ENCODE assay signal across 9 cellular contexts in genomic region chr12:49127971-49128370, GRCh38. TPM values are rescaled to one million over a fixed set of nuclear protein-coding genes. Genes with fewer than 3 reads are reported as not detected.
DNase-seq lines count a peak whose midpoint lies in the region; ATAC-seq and TF ChIP-seq lines count a peak whose summit lies in the region.
"Not testable (repeated sequence)": the region's sequence is repeated elsewhere in the genome, so short reads cannot be mapped to it uniquely, and the experiment has no call there.
"Had no signal": no experiment of that assay in that cellular context is flagged by ENCODE, and none has a peak within 500 bp of the region (broad histone marks: within the 10 kb centered on the region; RNA-seq: fewer than 3 reads in every experiment).

No MANE protein-coding gene starts in this region.

- H2AFZ ChIP-seq in OCI-LY7 (ENCODE audit: low read length), result not testable (repeated sequence)

- peaks cover 28% of the 10 kb centered on the region for H3K36me3 ChIP-seq in CD4-positive, alpha-beta memory T cell (ENCODE audit: insufficient read depth, low read length)
- peaks cover 52% of the 10 kb centered on the region for H3K36me3 ChIP-seq in OCI-LY7 (ENCODE audit: insufficient read depth, low read length)

- CTCF ChIA-PET in CD4-positive, alpha-beta memory T cell (lab: Charles Lee; ENCODE audit: partially characterized antibody), result interaction anchor here (0.6 to 2.1 kb wide), 7 partner anchors 10 to 84 kb away, joined by 3 to 10 read pairs (median 3); no protein-coding TSS in a partner anchor
- CTCF ChIA-PET in OCI-LY7 (lab: Charles Lee; ENCODE audit: unreplicated experiment), result not testable (repeated sequence)
- CTCF ChIA-PET in activated CD8-positive, alpha-beta T cell treated with anti-CD3 and anti-CD28 coated beads for 36 hours (lab: Charles Lee), result interaction anchor here (0.7 to 1.5 kb wide), 6 partner anchors 11 to 275 kb away, joined by 3 to 10 read pairs (median 4); partner anchors contain the start of gene LMBR1L

- H3K79me2 ChIP-seq in OCI-LY7 (ENCODE audit: insufficient read depth, low read depth, low read length), result peaks cover 38% of the 10 kb centered on the region

- H3K4me3 ChIP-seq in CD4-positive, alpha-beta memory T cell (ENCODE audit: low read length in 2 of 2); OCI-LY7 (ENCODE audit: low read depth, low read length, poor library complexity, severe bottlenecking): not testable (repeated sequence)

- H4K20me1 ChIP-seq in OCI-LY7 (ENCODE audit: insufficient read depth, low read length), result peaks cover 15% of the 10 kb centered on the region

- peak overlapping the region in 4 of 8 donors; percentile 24 to 61 (median 51) for H3K4me3 Mint-ChIP-seq in CD4-positive, alpha-beta memory T cell
- peak overlapping the region; percentile 61 for H3K4me3 Mint-ChIP-seq in activated CD8-positive, alpha-beta T cell treated with anti-CD3 and anti-CD28 coated beads for 36 hours
- peak overlapping the region; percentile 49 for H3K4me3 Mint-ChIP-seq in glutamatergic neuron (ENCODE audit: unreplicated experiment)
- H3K4me3 Mint-ChIP-seq in stimulated activated effector memory CD8-positive, alpha-beta T cell treated with anti-CD3 and anti-CD28 coated beads, Interleukin-12 subunit alpha, Interleukin-12 subunit beta, amount 100 ng/mL, for 72 hours, result peak overlapping the region; percentile 97

- POLR2A ChIA-PET in CD4-positive, alpha-beta memory T cell (lab: Charles Lee; ENCODE audit: partially characterized antibody), result interaction anchor here (0.8 to 7.3 kb wide), 6 partner anchors 13 to 61 kb away, joined by 3 to 394 read pairs (median 3); partner anchors contain the start of genes LMBR1L and TUBA1A
- POLR2A ChIA-PET in OCI-LY7 (lab: Charles Lee), result not testable (repeated sequence)
- POLR2A ChIA-PET in activated CD8-positive, alpha-beta T cell treated with anti-CD3 and anti-CD28 coated beads for 36 hours (lab: Charles Lee), result interaction anchor here (0.7 to 5.1 kb wide), 23 partner anchors 8 to 140 kb away, joined by 3 to 56 read pairs (median 5); partner anchors contain the start of genes DHH, KMT2D, LMBR1L and RHEBL1

- TSS peak; percentile 81 for BruUV-seq in OCI-LY7 (replicated peaks; lab: Mats Ljungman, UMichigan)

- not testable (repeated sequence) for H3K9me3 Mint-ChIP-seq in CD4-positive, alpha-beta memory T cell; activated CD8-positive, alpha-beta T cell treated with anti-CD3 and anti-CD28 coated beads for 36 hours; activated naive CD4-positive, alpha-beta T cell treated with anti-CD3 and anti-CD28 coated beads, Interleukin-2, amount 50 U/mL, for 72 hours; stimulated activated effector memory CD8-positive, alpha-beta T cell treated with anti-CD3 and anti-CD28 coated beads, Interleukin-12 subunit alpha, Interleukin-12 subunit beta, amount 100 ng/mL, for 72 hours
- peaks cover 17% of the 10 kb centered on the region for H3K9me3 Mint-ChIP-seq in glutamatergic neuron (ENCODE audit: unreplicated experiment)

- H3K9me2 ChIP-seq in OCI-LY7 (ENCODE audit: insufficient read depth, low read length), result not testable (repeated sequence)

- not testable (repeated sequence) for H3K27me3 Mint-ChIP-seq in CD4-positive, alpha-beta memory T cell; activated CD8-positive, alpha-beta T cell treated with anti-CD3 and anti-CD28 coated beads for 36 hours; glutamatergic neuron (ENCODE audit: unreplicated experiment)

- H3K27me3 ChIP-seq in CD4-positive, alpha-beta memory T cell (ENCODE audit: insufficient read depth, low read length), result not testable (repeated sequence)

- peaks cover 40% of the 10 kb centered on the region for H3K4me1 ChIP-seq in CD4-positive, alpha-beta memory T cell (ENCODE audit: insufficient read depth, low read length)
- H3K4me1 ChIP-seq in OCI-LY7 (ENCODE audit: insufficient read depth, low read length, poor library complexity, severe bottlenecking), result peaks cover 14% of the 10 kb centered on the region

- not testable (repeated sequence) for TF ChIP-seq CTCF in OCI-LY7 (conservative IDR thresholded peaks at IDR 0.05; ENCODE audit: low read length); activated CD8-positive, alpha-beta T cell treated with anti-CD3 and anti-CD28 coated beads for 36 hours (IDR thresholded peaks at IDR 0.05); glutamatergic neuron (IDR thresholded peaks at IDR 0.05; ENCODE audit: partially characterized antibody, unreplicated experiment)

- H3K4me2 ChIP-seq in OCI-LY7 (ENCODE audit: low read length), result not testable (repeated sequence)

- intact Hi-C loops in CD4-positive, alpha-beta memory T cell (cut with micrococcal nuclease); OCI-LY7 (cut with micrococcal nuclease; ENCODE audit: unreplicated experiment); activated CD8-positive, alpha-beta T cell treated with anti-CD3 and anti-CD28 coated beads for 36 hours (cut with micrococcal nuclease): not testable (repeated sequence)

- peaks cover 31 to 42% of the 10 kb centered on the region in 2 donors for H3K36me3 Mint-ChIP-seq in CD4-positive, alpha-beta memory T cell
- H3K36me3 Mint-ChIP-seq in activated CD8-positive, alpha-beta T cell treated with anti-CD3 and anti-CD28 coated beads for 36 hours (ENCODE audit: low read depth), result peaks cover 46% of the 10 kb centered on the region
- H3K36me3 Mint-ChIP-seq in activated naive CD4-positive, alpha-beta T cell treated with anti-CD3 and anti-CD28 coated beads, Interleukin-2, amount 50 U/mL, for 72 hours, result peaks cover 40 to 45% of the 10 kb centered on the region in 2 donors
- not testable (repeated sequence) for H3K36me3 Mint-ChIP-seq in glutamatergic neuron (ENCODE audit: unreplicated experiment)
- peaks cover 63% of the 10 kb centered on the region for H3K36me3 Mint-ChIP-seq in stimulated activated effector memory CD8-positive, alpha-beta T cell treated with anti-CD3 and anti-CD28 coated beads, Interleukin-12 subunit alpha, Interleukin-12 subunit beta, amount 100 ng/mL, for 72 hours

- H3K9me3 ChIP-seq in CD4-positive, alpha-beta memory T cell (ENCODE audit: control insufficient read depth in 1 of 2, low read length in 2 of 2); OCI-LY7 (ENCODE audit: low read length): not testable (repeated sequence)

- peak overlapping the region in 6 of 7 donors; percentile 35 to 91 (median 83) for H3K27ac Mint-ChIP-seq in CD4-positive, alpha-beta memory T cell
- peak overlapping the region; percentile 73 for H3K27ac Mint-ChIP-seq in activated CD8-positive, alpha-beta T cell treated with anti-CD3 and anti-CD28 coated beads for 36 hours
- peak overlapping the region; percentile 51 to 87 for H3K27ac Mint-ChIP-seq in activated naive CD4-positive, alpha-beta T cell treated with anti-CD3 and anti-CD28 coated beads, Interleukin-2, amount 50 U/mL, for 72 hours
- not testable (repeated sequence) for H3K27ac Mint-ChIP-seq in glutamatergic neuron (ENCODE audit: unreplicated experiment)
- peak overlapping the region; percentile 100 for H3K27ac Mint-ChIP-seq in stimulated activated effector memory CD8-positive, alpha-beta T cell treated with anti-CD3 and anti-CD28 coated beads, Interleukin-12 subunit alpha, Interleukin-12 subunit beta, amount 100 ng/mL, for 72 hours

- DNase-seq in CD4-positive, alpha-beta memory T cell; OCI-LY7 (ENCODE audit: low spot score); activated CD8-positive, alpha-beta T cell treated with anti-CD3 and anti-CD28 coated beads for 36 hours; glutamatergic neuron; stimulated activated effector memory CD8-positive, alpha-beta T cell treated with anti-CD3 and anti-CD28 coated beads, Interleukin-12 subunit alpha, Interleukin-12 subunit beta, amount 100 ng/mL, for 72 hours (ENCODE audit: low spot score in 2 of 2): not testable (repeated sequence)
- DNase-seq in activated naive CD4-positive, alpha-beta T cell treated with anti-CD3 and anti-CD28 coated beads, Interleukin-2, amount 50 U/mL, for 72 hours (ENCODE audit: low spot score in 2 of 2), result peak in 1 of 2 donors; percentile 18

- ATAC-seq in activated CD8-positive, alpha-beta T cell treated with anti-CD3 and anti-CD28 coated beads for 36 hours; activated naive CD4-positive, alpha-beta T cell treated with anti-CD3 and anti-CD28 coated beads, Interleukin-2, amount 50 U/mL, for 72 hours; stimulated activated effector memory CD8-positive, alpha-beta T cell treated with anti-CD3 and anti-CD28 coated beads, Interleukin-12 subunit alpha, Interleukin-12 subunit beta, amount 100 ng/mL, for 72 hours: not testable (repeated sequence)

- H3K4me1 Mint-ChIP-seq in CD4-positive, alpha-beta memory T cell, result peaks cover 24 to 59% (median 35%) of the 10 kb centered on the region in 4 donors
- peaks cover 22% of the 10 kb centered on the region for H3K4me1 Mint-ChIP-seq in activated CD8-positive, alpha-beta T cell treated with anti-CD3 and anti-CD28 coated beads for 36 hours (ENCODE audit: low read depth)
- peaks cover 15% of the 10 kb centered on the region for H3K4me1 Mint-ChIP-seq in glutamatergic neuron (ENCODE audit: low read depth, unreplicated experiment)
- peaks cover 43% of the 10 kb centered on the region for H3K4me1 Mint-ChIP-seq in stimulated activated effector memory CD8-positive, alpha-beta T cell treated with anti-CD3 and anti-CD28 coated beads, Interleukin-12 subunit alpha, Interleukin-12 subunit beta, amount 100 ng/mL, for 72 hours

- not testable (repeated sequence) for H3K27ac ChIP-seq in CD4-positive, alpha-beta memory T cell (ENCODE audit: low read depth, low read length); OCI-LY7 (ENCODE audit: low read depth, low read length, poor library complexity, severe bottlenecking)

RNA-seq across cellular contexts. Expression of gene TUBA1B, which starts 3.2 kb away (rescaled TPM):
- total RNA-seq in CD4-positive, alpha-beta memory T cell, result 100 to 1,000 TPM; 332 to 361 TPM
- polyA plus RNA-seq in CD4-positive, alpha-beta memory T cell, result 100 to 1,000 TPM; 411 to 573 TPM
- total RNA-seq in OCI-LY7 (2014; rRNA removed; shearing (Covaris generic)), result 3,393 and 3,539 TPM in 2 replicates
- total RNA-seq in OCI-LY7 (2022) (2,079 and 2,137 TPM in 2 replicates), glutamatergic neuron (ENCODE audit: unreplicated experiment) (924 TPM)
- 1,000 to 10,000 TPM; 2,169 to 2,181 TPM for total RNA-seq in activated CD8-positive, alpha-beta T cell treated with anti-CD3 and anti-CD28 coated beads for 36 hours
- total RNA-seq in activated naive CD4-positive, alpha-beta T cell treated with anti-CD3 and anti-CD28 coated beads, Interleukin-2, amount 50 U/mL, for 72 hours, result 1,000 to 10,000 TPM; 2,180 to 2,388 TPM

RNA-seq across cellular contexts. Expression of gene LMBR1L, which starts 17.3 kb away (rescaled TPM):
- total RNA-seq in CD4-positive, alpha-beta memory T cell, result 100 to 1,000 TPM; 222 to 226 TPM
- 10 to 100 TPM; 35.9 to 46.5 TPM for polyA plus RNA-seq in CD4-positive, alpha-beta memory T cell
- total RNA-seq in OCI-LY7 (2014; rRNA removed; shearing (Covaris generic)), result 26.8 and 37.2 TPM in 2 replicates
- total RNA-seq in OCI-LY7 (2022) (43.6 and 48.1 TPM in 2 replicates), glutamatergic neuron (ENCODE audit: unreplicated experiment) (371 TPM)
- total RNA-seq in activated CD8-positive, alpha-beta T cell treated with anti-CD3 and anti-CD28 coated beads for 36 hours, result 10 to 100 TPM; 43.5 to 50.9 TPM
- total RNA-seq in activated naive CD4-positive, alpha-beta T cell treated with anti-CD3 and anti-CD28 coated beads, Interleukin-2, amount 50 U/mL, for 72 hours, result 100 to 1,000 TPM in 1 of 2 donors, 10 to 100 TPM in 1; 64.0 to 134 TPM

RNA-seq across cellular contexts. Expression of gene DHH, which starts 33.4 kb away (rescaled TPM):
- under 1 TPM; 0.35 to 0.44 TPM for total RNA-seq in CD4-positive, alpha-beta memory T cell
- not detected for polyA plus RNA-seq in CD4-positive, alpha-beta memory T cell
- total RNA-seq in OCI-LY7 (2014; rRNA removed; shearing (Covaris generic)), result 0.06 TPM in 1 of 2 replicates, not detected in the other
- total RNA-seq in OCI-LY7 (2022) (0.17 and 0.31 TPM in 2 replicates), glutamatergic neuron (ENCODE audit: unreplicated experiment) (1.2 TPM)
- under 1 TPM in 1 of 2 experiments, not detected in 1; 0.14 TPM for total RNA-seq in activated CD8-positive, alpha-beta T cell treated with anti-CD3 and anti-CD28 coated beads for 36 hours
- 1 to 10 TPM in 1 of 2 donors, under 1 TPM in 1; 0.19 to 1.0 TPM for total RNA-seq in activated naive CD4-positive, alpha-beta T cell treated with anti-CD3 and anti-CD28 coated beads, Interleukin-2, amount 50 U/mL, for 72 hours
- total RNA-seq: foreskin keratinocyte had no signal
- polyA plus RNA-seq: BJ, foreskin keratinocyte had no signal

RNA-seq across cellular contexts. Expression of gene RHEBL1, which starts 58.2 kb away (rescaled TPM):
- total RNA-seq in CD4-positive, alpha-beta memory T cell, result 1 to 10 TPM; 2.7 to 2.9 TPM
- 10 to 100 TPM in 1 of 2 donors, 1 to 10 TPM in 1; 9.2 to 10.5 TPM for polyA plus RNA-seq in CD4-positive, alpha-beta memory T cell
- 3.0 and 3.7 TPM in 2 replicates for total RNA-seq in OCI-LY7 (2014; rRNA removed; shearing (Covaris generic))
- total RNA-seq in OCI-LY7 (2022), result 3.1 and 3.4 TPM in 2 replicates
- total RNA-seq in activated CD8-positive, alpha-beta T cell treated with anti-CD3 and anti-CD28 coated beads for 36 hours, result 10 to 100 TPM; 18.5 to 19.8 TPM
- total RNA-seq in activated naive CD4-positive, alpha-beta T cell treated with anti-CD3 and anti-CD28 coated beads, Interleukin-2, amount 50 U/mL, for 72 hours, result 10 to 100 TPM; 12.7 to 19.7 TPM
- total RNA-seq in glutamatergic neuron (ENCODE audit: unreplicated experiment), result 2.3 TPM
- total RNA-seq: transverse colon had no signal
